Comparison of ENCODE assay signal across 35 cellular contexts in the genomic region with DNA sequence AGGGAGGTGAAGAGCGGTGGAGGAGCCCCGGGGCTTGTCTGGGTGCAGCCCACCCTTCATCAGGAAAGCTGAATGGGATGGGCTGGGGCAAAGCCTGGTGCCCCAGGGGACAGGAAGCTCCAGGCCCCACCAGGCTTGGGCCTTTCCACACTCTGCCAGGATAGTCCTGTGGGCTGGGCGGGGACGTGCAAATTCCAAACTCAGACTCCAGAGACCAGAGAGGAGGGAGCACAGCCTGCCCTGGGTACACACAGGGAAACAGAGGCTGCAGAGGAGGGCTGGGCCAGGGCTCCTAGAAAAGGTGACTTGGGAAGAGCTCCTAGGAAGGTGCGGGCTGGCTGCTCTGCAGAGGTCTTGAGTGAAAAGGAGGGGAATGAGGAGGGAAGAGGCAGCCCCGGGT.
"Had no signal": no experiment of that assay in that cellular context is flagged by ENCODE, and none has a peak within 500 bp of the region (broad histone marks: within the 10 kb centered on the region; RNA-seq: fewer than 3 reads in every experiment).

No MANE protein-coding gene starts in this region.

- H3K27me3 ChIP-seq: ascending aorta, cardiac muscle cell, colonic mucosa had no signal

- DNase-seq: activated CD4-positive, alpha-beta memory T cell treated with anti-CD3 and anti-CD28 coated beads for 36 hours; activated CD4-positive, alpha-beta T cell treated with anti-CD3 and anti-CD28 coated beads for 36 hours; activated CD4-positive, alpha-beta T cell treated with anti-CD3 and anti-CD28 coated beads, Interleukin-2, amount 10 ng/mL, durations not matched to agents 24 days and 14 days; activated CD4-positive, CD25-positive, alpha-beta regulatory T cell; activated CD4-positive, CD25-positive, alpha-beta regulatory T cell treated with anti-CD3 and anti-CD28 coated beads, Interleukin-2, amount 50 U/mL, for 72 hours; activated CD8-positive, alpha-beta memory T cell treated with anti-CD3 and anti-CD28 coated beads, Interleukin-2, amount 10 ng/mL, durations not matched to agents 7 days and 5 days; activated CD8-positive, alpha-beta memory T cell treated with anti-CD3 and anti-CD28 coated beads, Interleukin-2, amount 50 U/mL, for 48 hours; activated CD8-positive, alpha-beta T cell treated with anti-CD3 and anti-CD28 coated beads, Interleukin-2, amount 10 ng/mL, durations not matched to agents 7 days and 5 days; activated effector memory CD4-positive, alpha-beta T cell treated with Interleukin-2 at 50 U/mL for 16 hours; activated gamma-delta T cell treated with Interleukin-2 at 50 U/mL for 16 hours; activated naive CD4-positive, alpha-beta T cell treated with anti-CD3 and anti-CD28 coated beads, Interleukin-2, amount 50 U/mL, for 16 hours; activated naive CD4-positive, alpha-beta T cell treated with Interleukin-2 at 50 U/mL for 16 hours; activated T-cell treated with anti-CD3 and anti-CD28 coated beads for 4 hours; activated T-cell treated with anti-CD3 and anti-CD28 coated beads, Interleukin-2, amount 50 U/mL, for 24 hours; central memory CD4-positive, alpha-beta T cell; cerebellar nuclear complex; colonic mucosa; dorsolateral prefrontal cortex; effector memory CD4-positive, alpha-beta T cell; endodermal cell; foreskin fibroblast; head of caudate nucleus; SW 1271; T-cell; T1000 had no signal

- H3K4me3 Mint-ChIP-seq: activated CD4-positive, alpha-beta memory T cell treated with anti-CD3 and anti-CD28 coated beads for 36 hours; activated CD4-positive, alpha-beta T cell treated with anti-CD3 and anti-CD28 coated beads for 36 hours; activated CD4-positive, alpha-beta T cell treated with anti-CD3 and anti-CD28 coated beads, Interleukin-2, amount 10 ng/mL, durations not matched to agents 24 days and 14 days; activated CD8-positive, alpha-beta memory T cell treated with anti-CD3 and anti-CD28 coated beads, Interleukin-2, amount 10 ng/mL, durations not matched to agents 7 days and 5 days; activated CD8-positive, alpha-beta T cell treated with anti-CD3 and anti-CD28 coated beads, Interleukin-2, amount 10 ng/mL, durations not matched to agents 7 days and 5 days; activated naive CD8-positive, alpha-beta T cell; activated T-cell treated with anti-CD3 and anti-CD28 coated beads, Interleukin-2, amount 50 U/mL, for 24 hours; activated T-helper 17 cell treated with anti-CD3 and anti-CD28 coated beads, Interleukin-2, amount 50 U/mL, for 72 hours; brain; endodermal cell; T-cell; T-helper 1 cell treated with Interleukin-12 subunit alpha and Interleukin-12 subunit beta and Interleukin-4 antibody, amounts not matched to agents 30 μg/mL and 1 μg/mL, for 36 hours; T-helper 2 cell treated with Interferon-gamma antibody and Interleukin-4, amounts not matched to agents 5 μg/mL and 100 μg/mL, for 36 hours had no signal

- H3K36me3 ChIP-seq: ascending aorta, breast epithelium, cardiac muscle cell, colonic mucosa had no signal

- H3K9me3 ChIP-seq: ascending aorta, breast epithelium, colonic mucosa had no signal

- H3K27ac ChIP-seq: ascending aorta, breast epithelium, cardiac muscle cell, colonic mucosa, dorsolateral prefrontal cortex had no signal

- H3K9me3 Mint-ChIP-seq: activated CD4-positive, alpha-beta memory T cell treated with anti-CD3 and anti-CD28 coated beads for 36 hours; activated CD4-positive, alpha-beta T cell treated with anti-CD3 and anti-CD28 coated beads, Interleukin-2, amount 10 ng/mL, durations not matched to agents 24 days and 14 days; activated T-cell treated with anti-CD3 and anti-CD28 coated beads, Interleukin-2, amount 50 U/mL, for 24 hours; activated T-helper 17 cell treated with anti-CD3 and anti-CD28 coated beads, Interleukin-2, amount 50 U/mL, for 72 hours; brain; endodermal cell; T-cell; T-helper 1 cell treated with Interleukin-12 subunit alpha and Interleukin-12 subunit beta and Interleukin-4 antibody, amounts not matched to agents 30 μg/mL and 1 μg/mL, for 36 hours; T-helper 2 cell treated with Interferon-gamma antibody and Interleukin-4, amounts not matched to agents 5 μg/mL and 100 μg/mL, for 36 hours had no signal

- H3K4me1 ChIP-seq: ascending aorta, breast epithelium, colonic mucosa had no signal

- H3K27ac Mint-ChIP-seq: activated CD4-positive, alpha-beta memory T cell treated with anti-CD3 and anti-CD28 coated beads for 36 hours; activated CD4-positive, alpha-beta T cell treated with anti-CD3 and anti-CD28 coated beads for 36 hours; activated CD4-positive, alpha-beta T cell treated with anti-CD3 and anti-CD28 coated beads, Interleukin-2, amount 10 ng/mL, durations not matched to agents 24 days and 14 days; activated CD8-positive, alpha-beta memory T cell treated with anti-CD3 and anti-CD28 coated beads, Interleukin-2, amount 10 ng/mL, durations not matched to agents 7 days and 5 days; activated CD8-positive, alpha-beta T cell treated with anti-CD3 and anti-CD28 coated beads, Interleukin-2, amount 10 ng/mL, durations not matched to agents 7 days and 5 days; activated naive CD8-positive, alpha-beta T cell; activated T-cell treated with anti-CD3 and anti-CD28 coated beads, Interleukin-2, amount 50 U/mL, for 24 hours; activated T-helper 17 cell treated with anti-CD3 and anti-CD28 coated beads, Interleukin-2, amount 50 U/mL, for 72 hours; brain; endodermal cell; T-cell; T-helper 1 cell treated with Interleukin-12 subunit alpha and Interleukin-12 subunit beta and Interleukin-4 antibody, amounts not matched to agents 30 μg/mL and 1 μg/mL, for 36 hours; T-helper 2 cell treated with Interferon-gamma antibody and Interleukin-4, amounts not matched to agents 5 μg/mL and 100 μg/mL, for 36 hours had no signal

- H3K4me3 ChIP-seq: ascending aorta, breast epithelium, cardiac muscle cell, colonic mucosa, dorsolateral prefrontal cortex had no signal

- H3K4me1 Mint-ChIP-seq: activated CD4-positive, alpha-beta T cell treated with anti-CD3 and anti-CD28 coated beads for 36 hours; activated CD4-positive, alpha-beta T cell treated with anti-CD3 and anti-CD28 coated beads, Interleukin-2, amount 10 ng/mL, durations not matched to agents 24 days and 14 days; activated T-helper 17 cell treated with anti-CD3 and anti-CD28 coated beads, Interleukin-2, amount 50 U/mL, for 72 hours; brain; endodermal cell; T-cell had no signal

- FAIRE-seq: frontal cortex had no signal

- ATAC-seq: activated CD4-positive, alpha-beta T cell treated with anti-CD3 and anti-CD28 coated beads for 36 hours; activated CD8-positive, alpha-beta memory T cell treated with anti-CD3 and anti-CD28 coated beads, Interleukin-2, amount 10 ng/mL, durations not matched to agents 7 days and 5 days; activated CD8-positive, alpha-beta T cell treated with anti-CD3 and anti-CD28 coated beads, Interleukin-2, amount 10 ng/mL, durations not matched to agents 7 days and 5 days; activated T-helper 17 cell treated with anti-CD3 and anti-CD28 coated beads, Interleukin-2, amount 50 U/mL, for 72 hours; esophagus mucosa; T-cell had no signal

- H3K27me3 Mint-ChIP-seq: activated CD4-positive, alpha-beta T cell treated with anti-CD3 and anti-CD28 coated beads for 36 hours had no signal

- H3K36me3 Mint-ChIP-seq: activated CD4-positive, alpha-beta memory T cell treated with anti-CD3 and anti-CD28 coated beads for 36 hours; activated CD8-positive, alpha-beta memory T cell treated with anti-CD3 and anti-CD28 coated beads, Interleukin-2, amount 10 ng/mL, durations not matched to agents 7 days and 5 days; activated naive CD8-positive, alpha-beta T cell; brain; T-cell had no signal
